1 cellular context compared by ENCODE assay signal in genomic region chr7:23469150-23469960, GRCh38.
TF ChIP-seq lines count a peak whose summit lies in the region.

No MANE protein-coding gene starts in this region.

TF ChIP-seq in HepG2, 621 proteins besides CTCF, POLR2A, EP300 and RAD21 (continued from another document and continues in another):
- TF ChIP-seq GMEB1 (CRISPR knock-in tag; IDR thresholded peaks at IDR 0.05; ENCODE audit: borderline replicate concordance) (no peak), ZNF589 (CRISPR knock-in tag; conservative IDR thresholded peaks at IDR 0.05) (0 out of 2 replicates have a peak, but pooled peaks have one; percentile 33), SNRNP70 (IDR thresholded peaks at IDR 0.05; ENCODE audit: low read depth, low read length) (no peak), SKIL (CRISPR knock-in tag; IDR thresholded peaks at IDR 0.05; ENCODE audit: borderline replicate concordance) (peak; percentile 21; the same call in 1 of the 2 replicates), ZC3H13 (CRISPR knock-in tag; IDR thresholded peaks at IDR 0.05) (peak; percentile 84), GLI4 (CRISPR knock-in tag; IDR thresholded peaks at IDR 0.05; ENCODE audit: borderline replicate concordance) (no peak), ZNF83 (CRISPR knock-in tag; IDR thresholded peaks at IDR 0.05; ENCODE audit: borderline replicate concordance) (0 out of 2 replicates have a peak, but pooled peaks have one; percentile 56), ISL2 (CRISPR knock-in tag; IDR thresholded peaks at IDR 0.05) (no peak), NFIC (IDR thresholded peaks at IDR 0.05; ENCODE audit: low read length) (no peak), ZC3H4 (CRISPR knock-in tag; IDR thresholded peaks at IDR 0.05; ENCODE audit: borderline replicate concordance) (no peak), DR1 (CRISPR knock-in tag; IDR thresholded peaks at IDR 0.05) (no peak), ZNF234 (CRISPR knock-in tag; conservative IDR thresholded peaks at IDR 0.05) (0 out of 2 replicates have a peak, but pooled peaks have one; percentile 20), ATF7-NPFF (CRISPR knock-in tag; IDR thresholded peaks at IDR 0.05; ENCODE audit: low read depth) (0 out of 2 replicates have a peak, but pooled peaks have one; percentile 31), KDM5A (IDR thresholded peaks at IDR 0.05; ENCODE audit: borderline replicate concordance, low read length) (peak; percentile 42; the same call in 1 of the 2 replicates), HDAC2 (CRISPR knock-in tag; IDR thresholded peaks at IDR 0.05) (no peak), KIAA2018 (CRISPR knock-in tag; IDR thresholded peaks at IDR 0.05; ENCODE audit: borderline replicate concordance) (no peak), HIVEP1 (CRISPR knock-in tag; IDR thresholded peaks at IDR 0.05) (no peak), NFE2 (CRISPR knock-in tag; IDR thresholded peaks at IDR 0.05) (no peak), SRF (IDR thresholded peaks at IDR 0.05; ENCODE audit: low read depth, low read length) (no peak), AGO1 (IDR thresholded peaks at IDR 0.05; ENCODE audit: low read depth, low read length, poor library complexity, severe bottlenecking) (no peak), ZNF468 (CRISPR knock-in tag; IDR thresholded peaks at IDR 0.05) (0 out of 2 replicates have a peak, but pooled peaks have one; percentile 21), MXI1 (IDR thresholded peaks at IDR 0.05; ENCODE audit: borderline replicate concordance, low read depth, low read length) (no peak), TBP (CRISPR knock-in tag; IDR thresholded peaks at IDR 0.05) (no peak), ZBTB42 (CRISPR knock-in tag; IDR thresholded peaks at IDR 0.05) (peak; percentile 25; the same call in 1 of the 2 replicates), THAP7 (CRISPR knock-in tag; IDR thresholded peaks at IDR 0.05) (no peak), ZNF672 (CRISPR knock-in tag; IDR thresholded peaks at IDR 0.05) (no peak), ZNF766 (CRISPR knock-in tag; IDR thresholded peaks at IDR 0.05; ENCODE audit: borderline replicate concordance) (no peak), MIXL1 (CRISPR knock-in tag; IDR thresholded peaks at IDR 0.05) (no peak)
- TF ChIP-seq, protein P1, sequence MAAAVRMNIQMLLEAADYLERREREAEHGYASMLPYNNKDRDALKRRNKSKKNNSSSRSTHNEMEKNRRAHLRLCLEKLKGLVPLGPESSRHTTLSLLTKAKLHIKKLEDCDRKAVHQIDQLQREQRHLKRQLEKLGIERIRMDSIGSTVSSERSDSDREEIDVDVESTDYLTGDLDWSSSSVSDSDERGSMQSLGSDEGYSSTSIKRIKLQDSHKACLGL (CRISPR knock-in tag; IDR thresholded peaks at IDR 0.05), result no peak; the same call in 1 of the 2 replicates
- TF ChIP-seq, protein P2, sequence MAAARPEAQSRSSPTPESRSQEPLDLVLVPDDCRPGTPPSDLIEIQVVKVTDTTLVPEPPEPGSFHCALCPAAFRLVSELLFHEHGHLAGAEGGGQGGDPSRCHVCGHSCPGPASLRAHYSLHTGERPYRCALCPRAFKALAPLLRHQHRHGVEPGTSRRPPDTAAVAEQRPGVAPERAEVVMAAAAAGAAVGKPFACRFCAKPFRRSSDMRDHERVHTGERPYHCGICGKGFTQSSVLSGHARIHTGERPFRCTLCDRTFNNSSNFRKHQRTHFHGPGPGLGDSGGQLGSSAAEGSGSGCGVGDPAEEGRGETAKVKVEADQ (CRISPR knock-in tag; IDR thresholded peaks at IDR 0.05; ENCODE audit: borderline replicate concordance), result no peak
- TF ChIP-seq, protein P3, sequence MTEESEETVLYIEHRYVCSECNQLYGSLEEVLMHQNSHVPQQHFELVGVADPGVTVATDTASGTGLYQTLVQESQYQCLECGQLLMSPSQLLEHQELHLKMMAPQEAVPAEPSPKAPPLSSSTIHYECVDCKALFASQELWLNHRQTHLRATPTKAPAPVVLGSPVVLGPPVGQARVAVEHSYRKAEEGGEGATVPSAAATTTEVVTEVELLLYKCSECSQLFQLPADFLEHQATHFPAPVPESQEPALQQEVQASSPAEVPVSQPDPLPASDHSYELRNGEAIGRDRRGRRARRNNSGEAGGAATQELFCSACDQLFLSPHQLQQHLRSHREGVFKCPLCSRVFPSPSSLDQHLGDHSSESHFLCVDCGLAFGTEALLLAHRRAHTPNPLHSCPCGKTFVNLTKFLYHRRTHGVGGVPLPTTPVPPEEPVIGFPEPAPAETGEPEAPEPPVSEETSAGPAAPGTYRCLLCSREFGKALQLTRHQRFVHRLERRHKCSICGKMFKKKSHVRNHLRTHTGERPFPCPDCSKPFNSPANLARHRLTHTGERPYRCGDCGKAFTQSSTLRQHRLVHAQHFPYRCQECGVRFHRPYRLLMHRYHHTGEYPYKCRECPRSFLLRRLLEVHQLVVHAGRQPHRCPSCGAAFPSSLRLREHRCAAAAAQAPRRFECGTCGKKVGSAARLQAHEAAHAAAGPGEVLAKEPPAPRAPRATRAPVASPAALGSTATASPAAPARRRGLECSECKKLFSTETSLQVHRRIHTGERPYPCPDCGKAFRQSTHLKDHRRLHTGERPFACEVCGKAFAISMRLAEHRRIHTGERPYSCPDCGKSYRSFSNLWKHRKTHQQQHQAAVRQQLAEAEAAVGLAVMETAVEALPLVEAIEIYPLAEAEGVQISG (CRISPR knock-in tag; IDR thresholded peaks at IDR 0.05), result peak; percentile 20; the same call in 1 of the 2 replicates
- TF ChIP-seq, protein P4, sequence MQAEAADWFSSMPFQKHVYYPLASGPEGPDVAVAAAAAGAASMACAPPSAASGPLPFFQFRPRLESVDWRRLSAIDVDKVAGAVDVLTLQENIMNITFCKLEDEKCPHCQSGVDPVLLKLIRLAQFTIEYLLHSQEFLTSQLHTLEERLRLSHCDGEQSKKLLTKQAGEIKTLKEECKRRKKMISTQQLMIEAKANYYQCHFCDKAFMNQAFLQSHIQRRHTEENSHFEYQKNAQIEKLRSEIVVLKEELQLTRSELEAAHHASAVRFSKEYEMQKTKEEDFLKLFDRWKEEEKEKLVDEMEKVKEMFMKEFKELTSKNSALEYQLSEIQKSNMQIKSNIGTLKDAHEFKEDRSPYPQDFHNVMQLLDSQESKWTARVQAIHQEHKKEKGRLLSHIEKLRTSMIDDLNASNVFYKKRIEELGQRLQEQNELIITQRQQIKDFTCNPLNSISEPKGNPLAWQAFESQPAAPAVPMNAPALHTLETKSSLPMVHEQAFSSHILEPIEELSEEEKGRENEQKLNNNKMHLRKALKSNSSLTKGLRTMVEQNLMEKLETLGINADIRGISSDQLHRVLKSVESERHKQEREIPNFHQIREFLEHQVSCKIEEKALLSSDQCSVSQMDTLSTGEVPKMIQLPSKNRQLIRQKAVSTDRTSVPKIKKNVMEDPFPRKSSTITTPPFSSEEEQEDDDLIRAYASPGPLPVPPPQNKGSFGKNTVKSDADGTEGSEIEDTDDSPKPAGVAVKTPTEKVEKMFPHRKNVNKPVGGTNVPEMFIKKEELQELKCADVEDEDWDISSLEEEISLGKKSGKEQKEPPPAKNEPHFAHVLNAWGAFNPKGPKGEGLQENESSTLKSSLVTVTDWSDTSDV (CRISPR knock-in tag; IDR thresholded peaks at IDR 0.05), result 0 out of 2 replicates have a peak, but pooled peaks have one; percentile 63
- TF ChIP-seq, protein P5, sequence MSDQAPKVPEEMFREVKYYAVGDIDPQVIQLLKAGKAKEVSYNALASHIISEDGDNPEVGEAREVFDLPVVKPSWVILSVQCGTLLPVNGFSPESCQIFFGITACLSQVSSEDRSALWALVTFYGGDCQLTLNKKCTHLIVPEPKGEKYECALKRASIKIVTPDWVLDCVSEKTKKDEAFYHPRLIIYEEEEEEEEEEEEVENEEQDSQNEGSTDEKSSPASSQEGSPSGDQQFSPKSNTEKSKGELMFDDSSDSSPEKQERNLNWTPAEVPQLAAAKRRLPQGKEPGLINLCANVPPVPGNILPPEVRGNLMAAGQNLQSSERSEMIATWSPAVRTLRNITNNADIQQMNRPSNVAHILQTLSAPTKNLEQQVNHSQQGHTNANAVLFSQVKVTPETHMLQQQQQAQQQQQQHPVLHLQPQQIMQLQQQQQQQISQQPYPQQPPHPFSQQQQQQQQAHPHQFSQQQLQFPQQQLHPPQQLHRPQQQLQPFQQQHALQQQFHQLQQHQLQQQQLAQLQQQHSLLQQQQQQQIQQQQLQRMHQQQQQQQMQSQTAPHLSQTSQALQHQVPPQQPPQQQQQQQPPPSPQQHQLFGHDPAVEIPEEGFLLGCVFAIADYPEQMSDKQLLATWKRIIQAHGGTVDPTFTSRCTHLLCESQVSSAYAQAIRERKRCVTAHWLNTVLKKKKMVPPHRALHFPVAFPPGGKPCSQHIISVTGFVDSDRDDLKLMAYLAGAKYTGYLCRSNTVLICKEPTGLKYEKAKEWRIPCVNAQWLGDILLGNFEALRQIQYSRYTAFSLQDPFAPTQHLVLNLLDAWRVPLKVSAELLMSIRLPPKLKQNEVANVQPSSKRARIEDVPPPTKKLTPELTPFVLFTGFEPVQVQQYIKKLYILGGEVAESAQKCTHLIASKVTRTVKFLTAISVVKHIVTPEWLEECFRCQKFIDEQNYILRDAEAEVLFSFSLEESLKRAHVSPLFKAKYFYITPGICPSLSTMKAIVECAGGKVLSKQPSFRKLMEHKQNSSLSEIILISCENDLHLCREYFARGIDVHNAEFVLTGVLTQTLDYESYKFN (CRISPR knock-in tag; conservative IDR thresholded peaks at IDR 0.05), result no peak
